In the genomic region with DNA sequence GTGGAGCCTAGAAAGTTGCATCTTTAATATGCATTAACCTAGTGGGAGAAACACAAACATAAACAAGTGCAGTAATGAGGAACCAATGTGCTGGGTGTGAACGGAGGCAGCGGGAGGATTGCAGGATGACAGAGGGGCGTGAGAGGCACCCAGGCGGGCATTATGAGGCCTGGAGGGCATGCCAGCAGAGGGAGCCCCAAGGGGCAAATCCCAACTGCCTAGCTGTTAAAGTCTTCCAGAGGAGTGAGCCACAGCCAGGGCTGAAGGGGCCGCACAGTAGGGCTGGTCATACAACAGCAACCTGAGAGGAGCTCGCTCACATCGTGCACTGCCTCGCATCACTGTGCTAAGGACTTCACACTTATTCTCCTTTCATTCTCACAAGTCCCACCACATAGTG, we compare ENCODE assay signal across 1 cellular context.
TF ChIP-seq lines count a peak whose summit lies in the region.

No MANE protein-coding gene starts in this region.

TF ChIP-seq in HCT116, 20 proteins besides CTCF, POLR2A, EP300 and RAD21 (continued from another document):
- TF ChIP-seq REST (IDR thresholded peaks at IDR 0.05; ENCODE audit: low read depth) (no peak), SIN3A (IDR thresholded peaks at IDR 0.05; ENCODE audit: low read depth) (no peak), SRF (IDR thresholded peaks at IDR 0.05; ENCODE audit: low read depth) (no peak), EGR1 (IDR thresholded peaks at IDR 0.05; ENCODE audit: low read depth) (no peak), SP1 (IDR thresholded peaks at IDR 0.05; ENCODE audit: low read depth) (no peak), EZH2 (IDR thresholded peaks at IDR 0.05) (no peak), FOSL1 (IDR thresholded peaks at IDR 0.05; ENCODE audit: low read depth) (no peak), JUND (IDR thresholded peaks at IDR 0.05) (no peak), ZNF274 (IDR thresholded peaks at IDR 0.05; ENCODE audit: low read depth, low read length) (no peak)
